In the genomic region with DNA sequence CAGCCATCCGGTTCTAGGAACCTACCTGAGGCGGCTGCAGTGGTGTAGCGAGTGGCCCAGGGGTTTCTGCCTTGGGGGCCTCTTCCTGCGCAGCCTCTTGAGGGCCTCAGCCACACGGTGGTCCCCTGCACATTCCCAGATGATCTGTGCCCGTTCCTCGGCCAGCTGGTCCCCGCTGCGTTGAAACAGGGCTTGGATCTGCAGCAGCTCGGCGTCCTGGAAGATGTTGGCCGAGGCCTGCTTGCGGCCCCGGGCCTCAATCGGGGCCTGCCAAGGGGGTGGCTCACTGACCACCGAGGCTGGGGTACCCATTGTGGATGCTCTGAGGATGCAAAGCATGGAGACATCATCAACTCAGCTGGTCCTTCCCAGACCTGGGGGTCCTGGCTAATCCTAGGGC, we compare ENCODE assay signal across 7 cellular contexts.
"Had no signal": no experiment of that assay in that cellular context is flagged by ENCODE, and none has a peak within 500 bp of the region (broad histone marks: within the 10 kb centered on the region; RNA-seq: fewer than 3 reads in every experiment).

No MANE protein-coding gene starts in this region.

- H3K4me3 ChIP-seq: GM23338 had no signal

- H3K4me2 ChIP-seq: GM23338 had no signal

- ATAC-seq: GM23338 had no signal

- FAIRE-seq: H1, H54 had no signal

- H3K9me3 Mint-ChIP-seq: GM23338, H9 had no signal

- H2AFZ ChIP-seq: GM23338 had no signal

- H3K27ac Mint-ChIP-seq: GM23338, H9 had no signal

- DNase-seq: H9, HCEC 1CT, IMR-90, KBM-7 had no signal

- H3K4me3 Mint-ChIP-seq: GM23338, H9 had no signal
